In genomic region chr13:45953082-45953481, GRCh38 we compare ENCODE assay signal across 23 cellular contexts.
DNase-seq lines count a peak whose midpoint lies in the region; ATAC-seq, FAIRE-seq and TF ChIP-seq lines count a peak whose summit lies in the region.
"Had no signal": no experiment of that assay in that cellular context is flagged by ENCODE, and none has a peak within 500 bp of the region (broad histone marks: within the 10 kb centered on the region; RNA-seq: fewer than 3 reads in every experiment).

No MANE protein-coding gene starts in this region.

- H2AK5ac ChIP-seq in H9 (ENCODE audit: insufficient read length, low read length): no peak overlapping the region
- no peak overlapping the region for H2AK5ac ChIP-seq in H1 (ENCODE audit: low read depth, low read length)

- TF ChIP-seq POLR2A in H1 (IDR thresholded peaks at IDR 0.05; ENCODE audit: control extremely low read depth in 1 of 2, low read depth in 2 of 2, low read length in 2 of 2): no peak

- H4K8ac ChIP-seq in H9 (replicated peaks; ENCODE audit: insufficient read length, low read depth, low read length): no peak overlapping the region
- no peak overlapping the region for H4K8ac ChIP-seq in H1 (ENCODE audit: extremely low read depth, insufficient read depth, low read length)

- H3K36me3 Mint-ChIP-seq in CD8-positive, alpha-beta T cell: peaks cover 32% of the 10 kb centered on the region
- peaks cover 9 to 25% (median 22%) of the 10 kb centered on the region in 3 experiments for H3K36me3 Mint-ChIP-seq in H9 (ENCODE audit: insufficient read depth in 1 of 3, low read depth in 3 of 3)
- H3K36me3 Mint-ChIP-seq in nephron progenitor cell (ENCODE audit: low read depth): peaks cover 43% of the 10 kb centered on the region

- H3K79me1 ChIP-seq in H9 (ENCODE audit: insufficient read depth, low read depth, low read length, poor library complexity, severe bottlenecking) (no peaks in the 10 kb centered on the region), H1 (ENCODE audit: low read depth, low read length) (no peaks in the 10 kb centered on the region)

- H3K14ac ChIP-seq in H9 (ENCODE audit: insufficient read depth, low read length) (no peak overlapping the region), H1 (ENCODE audit: insufficient read length) (no peak overlapping the region)

- H2BK12ac ChIP-seq in H9 (ENCODE audit: insufficient read length, low read depth, low read length) (no peak overlapping the region), H1 (ENCODE audit: low read depth, low read length) (no peak overlapping the region)

- peak; percentile 25 to 42; a peak in 3 of 4 replicates for TF ChIP-seq RAD21 in H1 (IDR thresholded peaks at IDR 0.05 in 1 of 2, conservative IDR thresholded peaks at IDR 0.05 in 1 of 2; ENCODE audit: low read depth in 2 of 2, low read length in 2 of 2)

- H3K9me3 Mint-ChIP-seq in CD8-positive, alpha-beta T cell: no peaks in the 10 kb centered on the region
- no peaks in the 10 kb centered on the region for H3K9me3 Mint-ChIP-seq in H9
- H3K9me3 Mint-ChIP-seq in nephron progenitor cell: no peaks in the 10 kb centered on the region

- no peaks in the 10 kb centered on the region for H3K79me2 ChIP-seq in H9 (ENCODE audit: insufficient read depth, low read length)
- no peaks in the 10 kb centered on the region for H3K79me2 ChIP-seq in H1 (ENCODE audit: control insufficient read depth in 1 of 2, insufficient read depth in 2 of 2, low read length in 2 of 2)

- intact Hi-C loops in CD8-positive, alpha-beta T cell (cut with DNase I, micrococcal nuclease): loop anchor here in 1 of 2 experiments (10.0 kb wide), 1 partner anchor 98 kb away; the partner anchor contains the start of gene SIAH3

- no peak overlapping the region for H4K5ac ChIP-seq in H9 (ENCODE audit: insufficient read length, low read depth, low read length)
- H4K5ac ChIP-seq in H1 (ENCODE audit: insufficient read length, low read depth, low read length): no peak overlapping the region

- no peak for TF ChIP-seq EP300 in H1 (IDR thresholded peaks at IDR 0.05; ENCODE audit: borderline replicate concordance in 1 of 2, low read depth in 2 of 2, low read length in 2 of 2)

- H3K4me3 Mint-ChIP-seq in CD8-positive, alpha-beta T cell: no peak overlapping the region
- H3K4me3 Mint-ChIP-seq in H9: no peak overlapping the region
- H3K4me3 Mint-ChIP-seq in nephron progenitor cell: no peak overlapping the region

- no peak overlapping the region for H2BK20ac ChIP-seq in H9 (ENCODE audit: low read depth, low read length, poor library complexity, severe bottlenecking)
- H2BK20ac ChIP-seq in H1 (ENCODE audit: low read length): no peak overlapping the region

- peak overlapping the region; percentile 21 for H3K27ac Mint-ChIP-seq in CD8-positive, alpha-beta T cell
- H3K27ac Mint-ChIP-seq in H9 (no peak overlapping the region; a peak in 2 of 7 replicates), nephron progenitor cell (peak overlapping the region; percentile 22)

- no peak overlapping the region for H3K56ac ChIP-seq in H9 (ENCODE audit: insufficient read length, low read depth, low read length)
- H3K56ac ChIP-seq in H1 (replicated peaks; ENCODE audit: insufficient read length, low read depth, low read length): no peak overlapping the region

- H3K4me2 ChIP-seq in H9 (ENCODE audit: insufficient read depth, insufficient read length, low read length) (no peak overlapping the region), H1 (ENCODE audit: insufficient read depth in 1 of 2, low read depth in 2 of 2, low read length in 2 of 2) (no peak overlapping the region)

- H3K27ac ChIP-seq in CD8-positive, alpha-beta T cell (ENCODE audit: low read depth, low read length): no peak overlapping the region
- H3K27ac ChIP-seq in H9 (ENCODE audit: insufficient read length, low read depth, low read length): no peak overlapping the region
- H3K27ac ChIP-seq in H1 (ENCODE audit: low read depth, low read length): no peak overlapping the region
- H3K27ac ChIP-seq: C4-2B, Peyer's patch, SJCRH30 had no signal

- CTCF ChIA-PET in CD8-positive, alpha-beta T cell (lab: Charles Lee): interaction anchor here (1.2 kb wide), 1 partner anchor 145 kb away, joined by 4 read pairs; no protein-coding TSS in a partner anchor
- CTCF ChIA-PET in H1 (lab: Charles Lee; ENCODE audit: partially characterized antibody): interaction anchor here (0.6 to 3.0 kb wide), 14 partner anchors 9 to 331 kb away, joined by 3 to 9 read pairs (median 3); no protein-coding TSS in a partner anchor

- H3K9ac ChIP-seq in H9 (ENCODE audit: extremely low read depth, insufficient read length, low read length) (no peak overlapping the region), H1 (replicated peaks in 1 of 4; ENCODE audit: extremely low read depth in 1 of 4, low read depth in 3 of 4, low read length in 3 of 4) (no peak overlapping the region)

- no peak overlapping the region for H2BK5ac ChIP-seq in H9 (ENCODE audit: insufficient read length, low read length)
- H2BK5ac ChIP-seq in H1 (ENCODE audit: low read depth, low read length): no peak overlapping the region

- no peaks in the 10 kb centered on the region for H3K4me1 Mint-ChIP-seq in CD8-positive, alpha-beta T cell (ENCODE audit: low read depth)
- H3K4me1 Mint-ChIP-seq in H9: no peaks in the 10 kb centered on the region
- H3K4me1 Mint-ChIP-seq in nephron progenitor cell: no peaks in the 10 kb centered on the region

- H3K4ac ChIP-seq in H9 (ENCODE audit: low read depth, low read length) (no peak overlapping the region), H1 (replicated peaks; ENCODE audit: insufficient read length, low read depth, low read length) (no peak overlapping the region)

- H2AFZ ChIP-seq in H9 (ENCODE audit: low read length) (no peak overlapping the region), H1 (ENCODE audit: low read length) (no peak overlapping the region)

- no peaks in the 10 kb centered on the region for H4K20me1 ChIP-seq in H9 (ENCODE audit: control insufficient read depth, insufficient read depth, insufficient read length)
- peaks cover 0 to 2% of the 10 kb centered on the region in 2 experiments for H4K20me1 ChIP-seq in H1 (replicated peaks in 1 of 2; ENCODE audit: control insufficient read depth in 1 of 2, insufficient read depth in 2 of 2, low read length in 2 of 2)

- H2BK120ac ChIP-seq in H9 (ENCODE audit: low read depth, low read length, poor library complexity, severe bottlenecking) (no peak overlapping the region), H1 (replicated peaks; ENCODE audit: low read depth, low read length) (no peak overlapping the region)

- H3K23ac ChIP-seq in H9 (ENCODE audit: insufficient read length, low read depth, low read length): no peak overlapping the region
- no peak overlapping the region for H3K23ac ChIP-seq in H1 (ENCODE audit: insufficient read length)

- no peaks in the 10 kb centered on the region for H3K27me3 Mint-ChIP-seq in CD8-positive, alpha-beta T cell (ENCODE audit: low read depth)
- H3K27me3 Mint-ChIP-seq in H9 (ENCODE audit: low read depth) (no peaks in the 10 kb centered on the region), nephron progenitor cell (ENCODE audit: low read depth, poor library complexity) (no peaks in the 10 kb centered on the region)

- no peaks in the 10 kb centered on the region for H3K27me3 ChIP-seq in CD8-positive, alpha-beta T cell (ENCODE audit: insufficient read depth, low read length)
- H3K27me3 ChIP-seq in H9 (ENCODE audit: insufficient read depth, low read length): no peaks in the 10 kb centered on the region
- H3K27me3 ChIP-seq in H1 (replicated peaks in 1 of 4; ENCODE audit: control insufficient read depth in 3 of 4, extremely low read depth in 1 of 4, insufficient read depth in 3 of 4, low read length in 3 of 4): no peaks in the 10 kb centered on the region
- H3K27me3 ChIP-seq: MG63, Peyer's patch, SJCRH30 had no signal

- no peaks in the 10 kb centered on the region for H3K9me3 ChIP-seq in CD8-positive, alpha-beta T cell (ENCODE audit: low read length)
- H3K9me3 ChIP-seq in H9 (ENCODE audit: control insufficient read depth, low read depth, low read length) (no peaks in the 10 kb centered on the region), H1 (ENCODE audit: insufficient read depth in 2 of 2, low read depth in 1 of 2, low read length in 1 of 2) (no peaks in the 10 kb centered on the region)
- H3K9me3 ChIP-seq: MG63, Peyer's patch, SJCRH30 had no signal

- H3K4me1 ChIP-seq in CD8-positive, alpha-beta T cell (ENCODE audit: insufficient read depth, low read length): no peaks in the 10 kb centered on the region
- H3K4me1 ChIP-seq in H9 (ENCODE audit: insufficient read depth, low read length) (no peaks in the 10 kb centered on the region), H1 (replicated peaks in 1 of 4; ENCODE audit: control insufficient read depth in 3 of 4, insufficient read depth in 4 of 4, low read length in 3 of 4) (no peaks in the 10 kb centered on the region)
- H3K4me1 ChIP-seq: Peyer's patch, SJCRH30 had no signal

- no peaks in the 10 kb centered on the region for H3K23me2 ChIP-seq in H9 (ENCODE audit: insufficient read length, low read depth, low read length, poor library complexity, severe bottlenecking)
- H3K23me2 ChIP-seq in H1 (ENCODE audit: low read depth, low read length): no peaks in the 10 kb centered on the region

- H2BK15ac ChIP-seq in H9 (ENCODE audit: low read depth, low read length) (no peak overlapping the region), H1 (ENCODE audit: low read length) (no peak overlapping the region)

- no peak overlapping the region for H4K91ac ChIP-seq in H9 (ENCODE audit: insufficient read length, low read depth, low read length)
- no peak overlapping the region for H4K91ac ChIP-seq in H1 (replicated peaks; ENCODE audit: insufficient read length, low read length)

- POLR2A ChIA-PET in CD8-positive, alpha-beta T cell (lab: Charles Lee): no interaction called here
- POLR2A ChIA-PET in H1 (lab: Charles Lee; ENCODE audit: partially characterized antibody): interaction anchor here (0.9 kb wide), 1 partner anchor 611 kb away, joined by 5 read pairs; the partner anchor contains the start of gene TPT1

- no peak overlapping the region for H3K18ac ChIP-seq in H9 (ENCODE audit: insufficient read length, low read depth, low read length)
- H3K18ac ChIP-seq in H1 (ENCODE audit: extremely low read depth, low read length): no peak overlapping the region

- FAIRE-seq in H1 (lab: Jason Lieb, UNC): no peak
- FAIRE-seq: A204.1, D721Med, H54, K562 had no signal

- peaks cover 14% of the 10 kb centered on the region for H3K36me3 ChIP-seq in CD8-positive, alpha-beta T cell (ENCODE audit: insufficient read depth, low read length)
- H3K36me3 ChIP-seq in H1 (ENCODE audit: control insufficient read depth in 2 of 4, insufficient read depth in 4 of 4, low read length in 3 of 4): peaks cover 0 to 29% (median 6%) of the 10 kb centered on the region in 4 experiments; a peak in 5 of 8 replicates

- DNase-seq in CD8-positive, alpha-beta T cell: no peak
- DNase-seq in H9 (no peak), H1 (ENCODE audit: low read depth in 1 of 2, low spot score in 2 of 2) (no peak), nephron progenitor cell (no peak), NCI-H1092 treated with DMSO at 0.1 percent for 48 hours (lab: John Stamatoyannopoulos, UW) (no peak), NCI-H2081 (lab: John Stamatoyannopoulos, UW) (no peak)
- no peak for DNase-seq in activated CD4-positive, alpha-beta T cell treated with anti-CD3 and anti-CD28 coated beads for 1 hour
- DNase-seq: EL, GF-D8, MG63, NCI-H1048, NCI-H1436, NCI-H187 treated with DMSO at 0.1 percent for 48 hours, NCI-H226, NCI-H510A treated with DMSO at 0.1 percent for 48 hours, NCI-H748 treated with DMSO at 0.1 percent for 48 hours, Peyer's patch, SJCRH30 had no signal

- H3K4me3 ChIP-seq in CD8-positive, alpha-beta T cell (ENCODE audit: low read depth, low read length): no peak overlapping the region
- H3K4me3 ChIP-seq in H1 (ENCODE audit: extremely low read depth in 1 of 4, insufficient read depth in 2 of 4, low read depth in 3 of 4, low read length in 4 of 4): no peak overlapping the region
- H3K4me3 ChIP-seq: K562, MG63, Peyer's patch, SJCRH30 had no signal

- no peak overlapping the region for H3T11ph ChIP-seq in H9 (ENCODE audit: low read length)

- TF ChIP-seq CTCF in CD8-positive, alpha-beta T cell (IDR thresholded peaks at IDR 0.05): no peak
- TF ChIP-seq CTCF in H9 (conservative IDR thresholded peaks at IDR 0.05): peak; percentile 47; the same call in 2 of the 3 replicates
- TF ChIP-seq CTCF in H1 (IDR thresholded peaks at IDR 0.05; ENCODE audit: control extremely low read depth in 1 of 3, insufficient read depth in 1 of 3, low read depth in 1 of 3, low read length in 3 of 3): peak in 2 of 3 experiments; percentile 30 to 31; a peak in 2 of 4 replicates
- no peak for TF ChIP-seq CTCF in nephron progenitor cell (IDR thresholded peaks at IDR 0.05)

- WGBS in H9 (ENCODE audit: extremely low coverage, insufficient read length, low lambda C conversion rate): no CpG with 5 or more reads among the region's 3 CpGs
- 80% methylated on average over 3 of the region's 3 CpGs; no CpG with 5 or more reads in 1 of the 2 experiments for WGBS in H1 (ENCODE audit: extremely low coverage in 1 of 2, insufficient coverage in 1 of 2, insufficient read length in 1 of 2, insufficient replicate concordance in 2 of 2, low coverage in 1 of 2, low lambda C conversion rate in 2 of 2, missing lambda C conversion rate in 1 of 2), 2 experiments

- ATAC-seq in CD8-positive, alpha-beta T cell: no peak
- ATAC-seq: K562 had no signal

Comparison
In these comparisons a context has a peak if more than half of its experiments do, and no peak if none do; other contexts are left out.
1. H3K27ac Mint-ChIP-seq: peak in CD8-positive, alpha-beta T cell (single experiment) and nephron progenitor cell (single experiment); none in H9 (0 of 3).
2. CTCF ChIP-seq: peak in H9 (single experiment) and H1 (2 of 3); none in CD8-positive, alpha-beta T cell (single experiment) and nephron progenitor cell (single experiment).